Comparison of ENCODE assay signal across 8 cellular contexts in the genomic region with DNA sequence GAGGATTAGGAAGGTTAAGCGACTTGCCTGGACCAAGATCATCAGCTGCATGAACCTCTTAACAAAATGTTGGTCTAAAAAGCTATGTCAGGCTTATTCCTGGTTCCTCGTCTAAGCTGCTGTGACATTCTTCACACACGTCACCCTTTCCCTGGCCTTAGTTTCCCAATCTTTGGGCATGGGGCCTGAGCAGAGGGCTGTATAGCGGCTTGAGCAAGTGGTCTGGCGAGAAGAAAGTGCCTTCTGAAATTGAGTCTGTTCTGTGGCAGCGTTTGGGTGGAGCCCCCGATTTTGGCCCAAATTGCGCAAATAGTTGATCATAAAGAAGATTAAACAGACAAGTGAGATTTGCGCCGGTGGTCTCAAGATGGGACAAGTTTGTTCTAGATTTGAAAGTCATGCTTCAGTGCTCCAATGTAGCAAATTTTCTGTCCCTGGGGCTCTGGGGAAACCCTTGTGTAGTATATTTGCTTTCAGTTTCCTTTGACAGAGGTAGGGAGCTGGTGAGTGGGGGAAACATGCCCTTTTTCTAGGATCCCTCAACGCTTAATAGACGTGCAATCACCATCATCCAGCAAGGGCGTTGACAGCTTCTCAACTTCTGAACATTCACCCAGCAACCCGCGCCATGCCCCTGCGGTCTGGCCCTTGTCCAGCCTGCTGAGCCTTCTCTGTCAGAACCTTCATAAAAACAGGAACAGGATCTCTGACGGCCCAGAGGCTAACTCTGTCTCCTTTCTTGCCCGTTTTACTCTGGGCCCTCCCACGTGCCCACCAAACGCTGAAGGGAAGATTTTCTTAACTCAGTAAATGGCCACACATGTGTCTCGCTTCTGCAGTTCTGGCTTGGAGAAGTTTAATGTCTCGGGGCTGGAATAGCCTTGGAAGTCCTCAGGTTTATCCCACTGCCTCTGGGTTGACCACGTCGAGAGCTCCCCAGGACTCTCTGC. TPM values are rescaled to one million over a fixed set of nuclear protein-coding genes. Genes with fewer than 3 reads are reported as not detected.
DNase-seq lines count a peak whose midpoint lies in the region; ATAC-seq and TF ChIP-seq lines count a peak whose summit lies in the region.

No MANE protein-coding gene starts in this region.

- peak overlapping the region; percentile 72 to 83 (median 82) for H3K27ac Mint-ChIP-seq in CD4-positive, CD25-positive, alpha-beta regulatory T cell
- H3K27ac Mint-ChIP-seq in activated CD8-positive, alpha-beta T cell treated with anti-CD3 and anti-CD28 coated beads for 36 hours = peak overlapping the region; percentile 86
- H3K27ac Mint-ChIP-seq in immature natural killer cell = peak overlapping the region; percentile 6 to 86 (median 76)

- no peaks in the 10 kb centered on the region for H3K9me3 ChIP-seq in CD4-positive, CD25-positive, alpha-beta regulatory T cell (ENCODE audit: control insufficient read depth in 2 of 2, low read length in 2 of 2)
- H3K9me3 ChIP-seq in testis = no peaks in the 10 kb centered on the region

- H3K27me3 ChIP-seq in CD4-positive, CD25-positive, alpha-beta regulatory T cell (ENCODE audit: control insufficient read depth, insufficient read depth, low read length) = no peaks in the 10 kb centered on the region
- H3K27me3 ChIP-seq in testis = no peaks in the 10 kb centered on the region

- ATAC-seq in CD4-positive, CD25-positive, alpha-beta regulatory T cell (ENCODE audit: low read depth in 2 of 2) = peak; percentile 53 to 63
- ATAC-seq in GM19395 (IDR thresholded peaks at IDR 0.05; ENCODE audit: unreplicated experiment) (peak; percentile 71), HG03432 (IDR thresholded peaks at IDR 0.05; ENCODE audit: unreplicated experiment) (peak; percentile 77)
- ATAC-seq in activated CD8-positive, alpha-beta T cell treated with anti-CD3 and anti-CD28 coated beads for 36 hours = peak; percentile 82

- CTCF ChIA-PET in activated CD8-positive, alpha-beta T cell treated with anti-CD3 and anti-CD28 coated beads for 36 hours (lab: Charles Lee) = interaction anchor here (0.7 to 2.7 kb wide), 9 partner anchors 17 to 108 kb away, joined by 3 to 13 read pairs (median 5); no protein-coding TSS in a partner anchor

- H3K4me3 Mint-ChIP-seq in CD4-positive, CD25-positive, alpha-beta regulatory T cell = peak overlapping the region; percentile 40 to 69 (median 64)
- peak overlapping the region; percentile 50 for H3K4me3 Mint-ChIP-seq in activated CD8-positive, alpha-beta T cell treated with anti-CD3 and anti-CD28 coated beads for 36 hours
- H3K4me3 Mint-ChIP-seq in immature natural killer cell = peak overlapping the region; percentile 50 to 81 (median 61)

- WGBS in testis, 2 donors = 73 to 77% methylated on average over 22 to 24 of the region's 24 CpGs

- H3K9me3 Mint-ChIP-seq in CD4-positive, CD25-positive, alpha-beta regulatory T cell = no peaks in the 10 kb centered on the region
- H3K9me3 Mint-ChIP-seq in activated CD8-positive, alpha-beta T cell treated with anti-CD3 and anti-CD28 coated beads for 36 hours = no peaks in the 10 kb centered on the region
- H3K9me3 Mint-ChIP-seq in immature natural killer cell = no peaks in the 10 kb centered on the region

- peak overlapping the region; percentile 65 for H3K4me3 ChIP-seq in CD4-positive, CD25-positive, alpha-beta regulatory T cell (ENCODE audit: low read depth, low read length)
- no peak overlapping the region for H3K4me3 ChIP-seq in testis

- TF ChIP-seq CTCF in activated CD8-positive, alpha-beta T cell treated with anti-CD3 and anti-CD28 coated beads for 36 hours (IDR thresholded peaks at IDR 0.05) = no peak
- no peak for TF ChIP-seq CTCF in testis (IDR thresholded peaks at IDR 0.05)

- POLR2A ChIA-PET in activated CD8-positive, alpha-beta T cell treated with anti-CD3 and anti-CD28 coated beads for 36 hours (lab: Charles Lee) = interaction anchor here (0.5 to 2.9 kb wide), 14 partner anchors 9 to 316 kb away, joined by 3 to 20 read pairs (median 5); no protein-coding TSS in a partner anchor

- no peak for TF ChIP-seq POLR2A in testis (IDR thresholded peaks at IDR 0.05)

- DNase-seq in CD4-positive, CD25-positive, alpha-beta regulatory T cell = peak in 2 of 3 donors; percentile 16 to 75
- peak; percentile 73 for DNase-seq in activated CD8-positive, alpha-beta T cell treated with anti-CD3 and anti-CD28 coated beads for 36 hours
- DNase-seq in immature natural killer cell = peak; percentile 31 to 39 (median 35)
- peak; percentile 52 for DNase-seq in testis
- no peak for DNase-seq in NCI-H187 treated with DMSO at 0.1 percent for 48 hours (lab: John Stamatoyannopoulos, UW)
- DNase-seq in NCI-H1048 (lab: John Stamatoyannopoulos, UW) = no peak

- no peak overlapping the region for H3K27ac ChIP-seq in CD4-positive, CD25-positive, alpha-beta regulatory T cell (ENCODE audit: insufficient read depth, low read length, poor library complexity, severe bottlenecking)
- H3K27ac ChIP-seq in testis = no peak overlapping the region

- no peaks in the 10 kb centered on the region for H3K27me3 Mint-ChIP-seq in CD4-positive, CD25-positive, alpha-beta regulatory T cell
- no peaks in the 10 kb centered on the region for H3K27me3 Mint-ChIP-seq in activated CD8-positive, alpha-beta T cell treated with anti-CD3 and anti-CD28 coated beads for 36 hours
- peaks cover 2 to 5% (median 2%) of the 10 kb centered on the region in 3 donors for H3K27me3 Mint-ChIP-seq in immature natural killer cell (ENCODE audit: low read depth in 3 of 3)

- H3K36me3 Mint-ChIP-seq in CD4-positive, CD25-positive, alpha-beta regulatory T cell = no peaks in the 10 kb centered on the region
- H3K36me3 Mint-ChIP-seq in activated CD8-positive, alpha-beta T cell treated with anti-CD3 and anti-CD28 coated beads for 36 hours (ENCODE audit: low read depth) = no peaks in the 10 kb centered on the region
- no peaks in the 10 kb centered on the region for H3K36me3 Mint-ChIP-seq in immature natural killer cell

- no peaks in the 10 kb centered on the region for H3K36me3 ChIP-seq in CD4-positive, CD25-positive, alpha-beta regulatory T cell (ENCODE audit: control insufficient read depth, insufficient read depth, low read length)
- H3K36me3 ChIP-seq in testis (ENCODE audit: low read depth, missing control alignments) = no peaks in the 10 kb centered on the region

- peaks cover 20% of the 10 kb centered on the region for H3K4me1 ChIP-seq in CD4-positive, CD25-positive, alpha-beta regulatory T cell (ENCODE audit: control insufficient read depth, insufficient read depth, low read length, poor library complexity, severe bottlenecking)
- no peaks in the 10 kb centered on the region for H3K4me1 ChIP-seq in testis

- peaks cover 26 to 42% (median 34%) of the 10 kb centered on the region in 4 donors for H3K4me1 Mint-ChIP-seq in CD4-positive, CD25-positive, alpha-beta regulatory T cell
- H3K4me1 Mint-ChIP-seq in activated CD8-positive, alpha-beta T cell treated with anti-CD3 and anti-CD28 coated beads for 36 hours (ENCODE audit: low read depth) = peaks cover 37% of the 10 kb centered on the region
- H3K4me1 Mint-ChIP-seq in immature natural killer cell = peaks cover 22 to 26% of the 10 kb centered on the region in 2 donors

- intact Hi-C loops in activated CD8-positive, alpha-beta T cell treated with anti-CD3 and anti-CD28 coated beads for 36 hours (cut with micrococcal nuclease) = loop anchor here (2.0 to 5.0 kb wide), 2 partner anchors 54 to 68 kb away; no protein-coding TSS in a partner anchor
- intact Hi-C loops in testis (cut with DNase I; ENCODE audit: low total_unique reads) = no loop called here

RNA-seq across cellular contexts. Expression of gene CCND2, which starts 58.4 kb away (rescaled TPM):
- 206 TPM for total RNA-seq in CD4-positive, CD25-positive, alpha-beta regulatory T cell
- polyA plus RNA-seq in CD4-positive, CD25-positive, alpha-beta regulatory T cell = 10 to 100 TPM; 51.8 to 67.1 (median 62.9) TPM
- total RNA-seq in activated CD8-positive, alpha-beta T cell treated with anti-CD3 and anti-CD28 coated beads for 36 hours = 100 to 1,000 TPM; 617 to 639 TPM
- 10 to 100 TPM; 47.5 to 83.3 (median 71.4) TPM for polyA plus RNA-seq in immature natural killer cell
- 10 to 100 TPM; 19.9 to 21.3 TPM for total RNA-seq in testis
- polyA plus RNA-seq in testis (ENCODE audit: insufficient read depth, low read depth, low replicate concordance) = 7.9 TPM

Comparison
In these comparisons a context has a peak if more than half of its experiments do, and no peak if none do; other contexts are left out.
1. DNase-seq: peak in CD4-positive, CD25-positive, alpha-beta regulatory T cell (2 of 3), activated CD8-positive, alpha-beta T cell treated with anti-CD3 and anti-CD28 coated beads for 36 hours (single experiment), immature natural killer cell (3 of 3) and testis (single experiment); none in NCI-H187 treated with DMSO at 0.1 percent for 48 hours (single experiment) and NCI-H1048 (single experiment).
2. Peak in every context shown above with its lines, with median percentiles within 50 percentile points of each other: ATAC-seq, H3K27ac Mint-ChIP-seq and H3K4me3 Mint-ChIP-seq.